In the genomic region with DNA sequence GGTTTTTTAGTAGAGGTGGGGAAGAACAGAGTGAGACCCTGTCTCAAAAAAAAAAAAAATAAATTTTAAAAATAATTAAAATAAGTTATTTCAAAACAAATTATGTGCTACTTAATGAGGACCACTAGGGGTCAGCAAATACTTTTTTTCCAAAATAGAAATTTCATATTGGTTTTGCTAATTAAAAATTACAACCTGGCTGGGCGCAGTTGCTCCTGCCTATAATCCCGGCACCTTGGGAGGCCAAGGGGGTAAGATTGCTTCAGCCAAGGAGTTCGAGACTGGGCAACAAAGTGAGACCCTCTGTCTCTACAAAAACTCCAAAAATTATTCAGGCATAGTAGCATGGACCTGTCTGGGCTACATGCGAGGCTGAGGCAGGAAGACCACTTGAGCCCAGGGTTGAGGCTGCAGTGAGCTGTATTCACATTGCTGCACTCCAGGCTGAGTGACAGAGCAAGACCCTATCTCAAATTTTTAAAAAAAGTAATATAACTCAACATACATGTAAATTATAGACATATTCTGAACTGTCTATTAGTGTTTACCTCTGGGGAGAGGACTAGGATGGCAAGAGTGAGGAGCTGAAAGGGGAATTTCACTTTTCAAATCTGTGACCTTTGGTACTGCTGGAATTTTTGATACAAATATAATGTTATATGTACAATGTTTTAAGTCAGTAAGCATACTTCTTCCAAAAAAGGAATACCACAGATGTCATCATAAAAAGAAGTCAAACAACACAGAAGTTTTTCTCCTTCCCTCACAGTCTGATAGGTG, we compare ENCODE assay signal across 8 cellular contexts.
DNase-seq lines count a peak whose midpoint lies in the region; ATAC-seq and TF ChIP-seq lines count a peak whose summit lies in the region.

No MANE protein-coding gene starts in this region.

- H3K36me3 Mint-ChIP-seq in nephron (ENCODE audit: low read depth): no peaks in the 10 kb centered on the region
- H3K36me3 Mint-ChIP-seq in activated naive CD8-positive, alpha-beta T cell treated with anti-CD3 and anti-CD28 coated beads, Interleukin-2, amount 50 U/mL, for 24 hours (ENCODE audit: low read depth): no peaks in the 10 kb centered on the region

- DNase-seq in NCI-H1436 (lab: John Stamatoyannopoulos, UW) (peak; percentile 50), NCI-H1436 treated with DMSO at 0.1 percent for 48 hours (lab: John Stamatoyannopoulos, UW) (no peak), NCI-H1694 treated with DMSO at 0.1 percent for 48 hours (lab: John Stamatoyannopoulos, UW) (peak; percentile 43), choroid plexus epithelial cell (ENCODE audit: low read depth) (peak; percentile 62)
- no peak for DNase-seq in activated naive CD8-positive, alpha-beta T cell treated with anti-CD3 and anti-CD28 coated beads, Interleukin-2, amount 50 U/mL, for 24 hours

- ATAC-seq in GM21723 (IDR thresholded peaks at IDR 0.05; ENCODE audit: unreplicated experiment): no peak
- no peak for ATAC-seq in HG03342 (IDR thresholded peaks at IDR 0.05; ENCODE audit: unreplicated experiment)
- ATAC-seq in activated naive CD8-positive, alpha-beta T cell treated with anti-CD3 and anti-CD28 coated beads, Interleukin-2, amount 50 U/mL, for 24 hours: no peak

- H3K4me3 Mint-ChIP-seq in nephron: no peak overlapping the region
- H3K4me3 Mint-ChIP-seq in activated naive CD8-positive, alpha-beta T cell treated with anti-CD3 and anti-CD28 coated beads, Interleukin-2, amount 50 U/mL, for 24 hours: no peak overlapping the region

- H3K4me1 Mint-ChIP-seq in nephron: no peaks in the 10 kb centered on the region
- no peaks in the 10 kb centered on the region for H3K4me1 Mint-ChIP-seq in activated naive CD8-positive, alpha-beta T cell treated with anti-CD3 and anti-CD28 coated beads, Interleukin-2, amount 50 U/mL, for 24 hours

- TF ChIP-seq CTCF in choroid plexus epithelial cell (conservative IDR thresholded peaks at IDR 0.05; ENCODE audit: low read depth, low read length) (peak; percentile 61), nephron (IDR thresholded peaks at IDR 0.05; ENCODE audit: unreplicated experiment in 3 of 3) (peak; percentile 61 to 86 (median 64))

- H3K27me3 Mint-ChIP-seq in nephron (ENCODE audit: low read depth): peaks cover 56% of the 10 kb centered on the region
- peaks cover 18% of the 10 kb centered on the region for H3K27me3 Mint-ChIP-seq in activated naive CD8-positive, alpha-beta T cell treated with anti-CD3 and anti-CD28 coated beads, Interleukin-2, amount 50 U/mL, for 24 hours

- H3K27ac Mint-ChIP-seq in nephron: no peak overlapping the region
- no peak overlapping the region for H3K27ac Mint-ChIP-seq in activated naive CD8-positive, alpha-beta T cell treated with anti-CD3 and anti-CD28 coated beads, Interleukin-2, amount 50 U/mL, for 24 hours

- no peak overlapping the region for H3K4me3 ChIP-seq in choroid plexus epithelial cell (ENCODE audit: low read depth, low read length)

- no peaks in the 10 kb centered on the region for H3K9me3 Mint-ChIP-seq in nephron
- no peaks in the 10 kb centered on the region for H3K9me3 Mint-ChIP-seq in activated naive CD8-positive, alpha-beta T cell treated with anti-CD3 and anti-CD28 coated beads, Interleukin-2, amount 50 U/mL, for 24 hours

Comparison
In these comparisons a context has a peak if more than half of its experiments do, and no peak if none do; other contexts are left out.
1. DNase-seq: peak in NCI-H1436 (single experiment), NCI-H1694 treated with DMSO at 0.1 percent for 48 hours (single experiment) and choroid plexus epithelial cell (single experiment); none in NCI-H1436 treated with DMSO at 0.1 percent for 48 hours (single experiment) and activated naive CD8-positive, alpha-beta T cell treated with anti-CD3 and anti-CD28 coated beads, Interleukin-2, amount 50 U/mL, for 24 hours (single experiment).